16 cellular contexts compared by ENCODE assay signal in genomic region chr9:107261106-107261505, GRCh38. TPM values are rescaled to one million over a fixed set of nuclear protein-coding genes. Genes with fewer than 3 reads are reported as not detected.
DNase-seq lines count a peak whose midpoint lies in the region; ATAC-seq, FAIRE-seq and TF ChIP-seq lines count a peak whose summit lies in the region.
"Had no signal": no experiment of that assay in that cellular context is flagged by ENCODE, and none has a peak within 500 bp of the region (broad histone marks: within the 10 kb centered on the region; RNA-seq: fewer than 3 reads in every experiment).

No MANE protein-coding gene starts in this region.

- H3K23me2 ChIP-seq in H1 (ENCODE audit: low read depth, low read length), result no peaks in the 10 kb centered on the region

- no peak overlapping the region for H3K14ac ChIP-seq in H1 (ENCODE audit: insufficient read length)

- H3K4me1 ChIP-seq in H1 (replicated peaks in 1 of 4; ENCODE audit: control insufficient read depth in 3 of 4, insufficient read depth in 4 of 4, low read length in 3 of 4), result no peaks in the 10 kb centered on the region

- ATAC-seq in GM19438 (IDR thresholded peaks at IDR 0.05; ENCODE audit: low read depth, unreplicated experiment), result peak; percentile 15
- peak; percentile 11 for ATAC-seq in HG03064 (IDR thresholded peaks at IDR 0.05; ENCODE audit: low read depth, unreplicated experiment)
- peak; percentile 32 for ATAC-seq in stimulated activated memory B cell treated with anti-CD40 and anti-IgM and Interleukin-4, amounts not matched to agents 10 μg/mL and 1 μg/mL and 100 μg/mL, for 72 hours
- no peak for ATAC-seq in HG03378 (IDR thresholded peaks at IDR 0.05; ENCODE audit: unreplicated experiment)

- H3K4me2 ChIP-seq in H1 (ENCODE audit: insufficient read depth in 1 of 2, low read depth in 2 of 2, low read length in 2 of 2), result no peak overlapping the region

- no peak overlapping the region for H2BK12ac ChIP-seq in H1 (ENCODE audit: low read depth, low read length)

- no peak for FAIRE-seq in H1 (lab: Jason Lieb, UNC)

- no peak for TF ChIP-seq EP300 in H1 (IDR thresholded peaks at IDR 0.05; ENCODE audit: borderline replicate concordance in 1 of 2, low read depth in 2 of 2, low read length in 2 of 2)

- H3K4me1 Mint-ChIP-seq in stimulated activated memory B cell treated with anti-CD40 and anti-IgM and Interleukin-4, amounts not matched to agents 10 μg/mL and 1 μg/mL and 100 μg/mL, for 72 hours, result peaks cover 24% of the 10 kb centered on the region

- H3K9ac ChIP-seq in H1 (replicated peaks in 1 of 4; ENCODE audit: extremely low read depth in 1 of 4, low read depth in 3 of 4, low read length in 3 of 4), result no peak overlapping the region

- no peak overlapping the region for H3K4ac ChIP-seq in H1 (replicated peaks; ENCODE audit: insufficient read length, low read depth, low read length)

- H3K9me3 Mint-ChIP-seq in stimulated activated memory B cell treated with anti-CD40 and anti-IgM and Interleukin-4, amounts not matched to agents 10 μg/mL and 1 μg/mL and 100 μg/mL, for 72 hours, result no peaks in the 10 kb centered on the region

- H3K18ac ChIP-seq in H1 (ENCODE audit: extremely low read depth, low read length), result no peak overlapping the region

- H3K27ac ChIP-seq in H1 (ENCODE audit: low read depth, low read length), result no peak overlapping the region

- WGBS in H1 (ENCODE audit: extremely low coverage in 1 of 2, insufficient coverage in 1 of 2, insufficient read length in 1 of 2, insufficient replicate concordance in 2 of 2, low coverage in 1 of 2, low lambda C conversion rate in 2 of 2, missing lambda C conversion rate in 1 of 2), 2 experiments, result 90% methylated on average over 5 of the region's 5 CpGs; no CpG with 5 or more reads in 1 of the 2 experiments

- H3K79me1 ChIP-seq in H1 (ENCODE audit: low read depth, low read length), result no peaks in the 10 kb centered on the region

- H4K8ac ChIP-seq in H1 (ENCODE audit: extremely low read depth, insufficient read depth, low read length), result no peak overlapping the region

- H2AFZ ChIP-seq in H1 (ENCODE audit: low read length), result 0 out of 2 replicates have a peak overlapping the region, but pooled peaks have one; percentile 14

- no peak for TF ChIP-seq CTCF in H1 (IDR thresholded peaks at IDR 0.05; ENCODE audit: control extremely low read depth in 1 of 3, insufficient read depth in 1 of 3, low read depth in 1 of 3, low read length in 3 of 3)
- no peak for TF ChIP-seq CTCF in GM13977 (IDR thresholded peaks at IDR 0.05; ENCODE audit: extremely low read depth, insufficient read depth, missing control alignments)

- POLR2A ChIA-PET in H1 (lab: Charles Lee; ENCODE audit: partially characterized antibody), result interaction anchor here (0.6 to 2.0 kb wide), 6 partner anchors 9 to 117 kb away, joined by 3 to 8 read pairs (median 5); partner anchors contain the start of gene RAD23B

- no peaks in the 10 kb centered on the region for H3K9me3 ChIP-seq in H1 (ENCODE audit: insufficient read depth in 2 of 2, low read depth in 1 of 2, low read length in 1 of 2)

- H4K5ac ChIP-seq in H1 (ENCODE audit: insufficient read length, low read depth, low read length), result no peak overlapping the region

- no peaks in the 10 kb centered on the region for H3K36me3 ChIP-seq in H1 (ENCODE audit: control insufficient read depth in 2 of 4, insufficient read depth in 4 of 4, low read length in 3 of 4)

- H2AK5ac ChIP-seq in H1 (ENCODE audit: low read depth, low read length), result no peak overlapping the region

- H3K27ac Mint-ChIP-seq in stimulated activated memory B cell treated with anti-CD40 and anti-IgM and Interleukin-4, amounts not matched to agents 10 μg/mL and 1 μg/mL and 100 μg/mL, for 72 hours, result peak overlapping the region; percentile 73
- H3K27ac Mint-ChIP-seq: activated CD8-positive, alpha-beta T cell treated with anti-CD3 and anti-CD28 coated beads for 36 hours; activated T-helper 1 cell treated with anti-CD3 and anti-CD28 coated beads, Interleukin-12 subunit alpha, Interleukin-12 subunit beta, Interleukin-2, Interleukin-4 antibody, amounts not matched to agents 30 ng/mL and 10 ng/mL and 1 ng/mL, durations not matched to agents 14 hours and 24 hours and 36 hours had no signal

- H3K36me3 Mint-ChIP-seq in stimulated activated memory B cell treated with anti-CD40 and anti-IgM and Interleukin-4, amounts not matched to agents 10 μg/mL and 1 μg/mL and 100 μg/mL, for 72 hours, result no peaks in the 10 kb centered on the region

- no peak overlapping the region for H2BK120ac ChIP-seq in H1 (replicated peaks; ENCODE audit: low read depth, low read length)

- no peak overlapping the region for H3K56ac ChIP-seq in H1 (replicated peaks; ENCODE audit: insufficient read length, low read depth, low read length)

- CTCF ChIA-PET in H1 (lab: Charles Lee; ENCODE audit: partially characterized antibody), result interaction anchor here (1.0 to 2.2 kb wide), 10 partner anchors 9 to 80 kb away, joined by 3 to 14 read pairs (median 6); no protein-coding TSS in a partner anchor

- H2BK20ac ChIP-seq in H1 (ENCODE audit: low read length), result no peak overlapping the region

- no peaks in the 10 kb centered on the region for H3K27me3 Mint-ChIP-seq in stimulated activated memory B cell treated with anti-CD40 and anti-IgM and Interleukin-4, amounts not matched to agents 10 μg/mL and 1 μg/mL and 100 μg/mL, for 72 hours

- no peak for TF ChIP-seq POLR2A in H1 (IDR thresholded peaks at IDR 0.05; ENCODE audit: control extremely low read depth in 1 of 2, low read depth in 2 of 2, low read length in 2 of 2)

- H4K91ac ChIP-seq in H1 (replicated peaks; ENCODE audit: insufficient read length, low read length), result no peak overlapping the region

- no peak overlapping the region for H2BK15ac ChIP-seq in H1 (ENCODE audit: low read length)

- no peaks in the 10 kb centered on the region for H3K27me3 ChIP-seq in H1 (replicated peaks in 1 of 4; ENCODE audit: control insufficient read depth in 3 of 4, extremely low read depth in 1 of 4, insufficient read depth in 3 of 4, low read length in 3 of 4)

- H3K4me3 Mint-ChIP-seq in stimulated activated memory B cell treated with anti-CD40 and anti-IgM and Interleukin-4, amounts not matched to agents 10 μg/mL and 1 μg/mL and 100 μg/mL, for 72 hours, result no peak overlapping the region
- H3K4me3 Mint-ChIP-seq: activated CD8-positive, alpha-beta T cell treated with anti-CD3 and anti-CD28 coated beads for 36 hours; activated naive CD8-positive, alpha-beta T cell treated with anti-CD3 and anti-CD28 coated beads, Interleukin-2, amount 50 U/mL, for 24 hours; activated T-helper 1 cell treated with anti-CD3 and anti-CD28 coated beads, Interleukin-12 subunit alpha, Interleukin-12 subunit beta, Interleukin-2, Interleukin-4 antibody, amounts not matched to agents 30 ng/mL and 10 ng/mL and 1 ng/mL, durations not matched to agents 14 hours and 24 hours and 36 hours; nephron had no signal

- no peaks in the 10 kb centered on the region for H4K20me1 ChIP-seq in H1 (replicated peaks in 1 of 2; ENCODE audit: control insufficient read depth in 1 of 2, insufficient read depth in 2 of 2, low read length in 2 of 2)

- DNase-seq in H1 (ENCODE audit: low read depth in 1 of 2, low spot score in 2 of 2) (no peak), GM13977 (ENCODE audit: low spot score) (no peak), NCI-H226 (no peak)
- DNase-seq: activated CD8-positive, alpha-beta T cell treated with anti-CD3 and anti-CD28 coated beads for 36 hours; activated naive CD8-positive, alpha-beta T cell treated with anti-CD3 and anti-CD28 coated beads, Interleukin-2, amount 50 U/mL, for 24 hours; C1 segment of cervical spinal cord; effector memory CD4-positive, alpha-beta T cell; RPMI8226; substantia nigra had no signal

- H3K23ac ChIP-seq in H1 (ENCODE audit: insufficient read length), result no peak overlapping the region

- no peak overlapping the region for H3K4me3 ChIP-seq in H1 (ENCODE audit: extremely low read depth in 1 of 4, insufficient read depth in 2 of 4, low read depth in 3 of 4, low read length in 4 of 4)
- H3K4me3 ChIP-seq: lung had no signal

- H3K79me2 ChIP-seq in H1 (ENCODE audit: control insufficient read depth in 1 of 2, insufficient read depth in 2 of 2, low read length in 2 of 2), result no peaks in the 10 kb centered on the region

- TF ChIP-seq RAD21 in H1 (IDR thresholded peaks at IDR 0.05 in 1 of 2, conservative IDR thresholded peaks at IDR 0.05 in 1 of 2; ENCODE audit: low read depth in 2 of 2, low read length in 2 of 2), result no peak

- in situ Hi-C loops in GM13977 (cut with MboI; ENCODE audit: low pct_unique_long_range_greater_than_20kb, low sequenced_read_pairs, unreplicated experiment), result no loop called here

- no peak overlapping the region for H2BK5ac ChIP-seq in H1 (ENCODE audit: low read depth, low read length)

TF ChIP-seq in H1, 55 proteins besides CTCF, POLR2A, EP300 and RAD21:
- TF ChIP-seq NANOG (IDR thresholded peaks at IDR 0.05; ENCODE audit: insufficient read depth, low read depth, low read length, poor library complexity, severe bottlenecking) (no peak), CHD2 (IDR thresholded peaks at IDR 0.05; ENCODE audit: low read length) (no peak), CBX8 (IDR thresholded peaks at IDR 0.05; ENCODE audit: borderline replicate concordance, low read depth, low read length) (no peak), SIX5 (IDR thresholded peaks at IDR 0.05; ENCODE audit: low read depth, low read length) (no peak), CEBPB (IDR thresholded peaks at IDR 0.05; ENCODE audit: low read depth, low read length) (no peak), RXRA (IDR thresholded peaks at IDR 0.05; ENCODE audit: insufficient read depth, low read depth, low read length) (no peak), MAX (IDR thresholded peaks at IDR 0.05) (no peak)

RNA-seq across cellular contexts. Expression of gene RAD23B, which starts 22.0 kb away (rescaled TPM):
- total RNA-seq in H1 (2021; fragmentation: NEBNext Ultra II Directional; extraction: Animal tissue kit (Norgen Biotek cat#: 25700)), result 162 and 165 TPM in 2 replicates
- 91.9 and 97.1 TPM in 2 replicates for polyA plus RNA-seq in H1 (2011; rRNA removed)
- polyA plus RNA-seq in H1 (2011; cell fraction: cytosol; rRNA removed), result 131 TPM
- polyA plus RNA-seq in H1 (2011; cell fraction: nucleus; rRNA removed), result 107 TPM
- polyA plus RNA-seq in H1 (2012, experiment 1 of 2), result 92.8 to 135 TPM (median 97.9 TPM) in 4 replicates
- polyA plus RNA-seq in H1 (2012, experiment 2 of 2), result 18.8 TPM
- 113 TPM for polyA plus RNA-seq in H1 (2013, experiment 1 of 2)
- polyA plus RNA-seq in H1 (2013, experiment 2 of 2), result 121 TPM
- polyA minus RNA-seq in H1 (2011; rRNA and poly(A)+ RNA removed), result 183 and 188 TPM in 2 replicates
- polyA minus RNA-seq in H1 (2011; cell fraction: cytosol; rRNA and poly(A)+ RNA removed), result 187 TPM
- polyA minus RNA-seq in H1 (2011; cell fraction: nucleus; rRNA and poly(A)+ RNA removed), result 75.9 TPM
